ENCODE assay signal across 18 cellular contexts in genomic region chr7:75833662-75834061, GRCh38. TPM values are rescaled to one million over a fixed set of nuclear protein-coding genes. Genes with fewer than 3 reads are reported as not detected.
"Had no signal": no experiment of that assay in that cellular context is flagged by ENCODE, and none has a peak within 500 bp of the region (broad histone marks: within the 10 kb centered on the region; RNA-seq: fewer than 3 reads in every experiment).

No MANE protein-coding gene starts in this region.

RNA-seq across cellular contexts. Expression of gene CCL24, which starts 20.1 kb away (rescaled TPM):
- total RNA-seq: activated CD8-positive, alpha-beta T cell treated with anti-CD3 and anti-CD28 coated beads for 36 hours; activated T-cell treated with anti-CD3 and anti-CD28 coated beads, Interleukin-2, amount 50 U/mL, for 4 hours; activated T-helper 17 cell treated with anti-CD3 and anti-CD28 coated beads, Interleukin-2, amount 50 U/mL, for 72 hours; body of pancreas; cardiac septum; cerebellum; endothelial cell of umbilical vein; gastrocnemius medialis; hepatocyte; kidney epithelial cell; naive thymus-derived CD4-positive, alpha-beta T cell; prostate gland; T-cell; T-helper 2 cell treated with Interferon-gamma antibody and Interleukin-4, amounts not matched to agents 100 ng/mL and 5 ng/mL, for 36 hours; thoracic aorta; uterus had no signal
- polyA plus RNA-seq: endothelial cell of umbilical vein; hepatocyte; naive thymus-derived CD4-positive, alpha-beta T cell; neural cell; pancreas had no signal
